ENCODE assay signal across 16 cellular contexts in the genomic region with DNA sequence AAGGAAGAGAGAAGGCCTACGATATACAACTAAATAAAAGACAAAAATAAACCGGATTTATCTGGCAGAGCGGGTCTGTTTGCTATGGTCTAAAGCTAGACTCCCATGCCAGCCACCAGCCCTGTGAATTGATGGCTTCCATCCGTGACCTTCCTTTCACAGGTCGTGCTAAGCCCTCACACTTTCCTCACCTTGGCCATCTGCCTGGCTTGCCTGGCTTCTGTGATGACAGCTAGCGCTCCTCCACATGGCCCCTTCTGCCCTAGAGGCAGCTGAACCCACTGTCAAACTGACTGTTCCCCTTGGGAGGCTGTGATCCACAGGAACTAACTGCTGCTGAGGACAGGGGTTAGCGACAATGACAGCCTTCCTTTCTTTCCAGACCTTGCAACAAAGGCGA. TPM values are rescaled to one million over a fixed set of nuclear protein-coding genes. Genes with fewer than 3 reads are reported as not detected.
DNase-seq lines count a peak whose midpoint lies in the region; ATAC-seq and TF ChIP-seq lines count a peak whose summit lies in the region.
"Had no signal": no experiment of that assay in that cellular context is flagged by ENCODE, and none has a peak within 500 bp of the region (broad histone marks: within the 10 kb centered on the region; RNA-seq: fewer than 3 reads in every experiment).

No MANE protein-coding gene starts in this region.

- H3K27me3 ChIP-seq in left ventricle myocardium inferior (ENCODE audit: low read depth) (no peaks in the 10 kb centered on the region), psoas muscle (ENCODE audit: insufficient read depth in 3 of 3, low read length in 2 of 3) (no peaks in the 10 kb centered on the region), PC-9 (ENCODE audit: insufficient read depth, low read depth) (no peaks in the 10 kb centered on the region)
- H3K27me3 ChIP-seq: spleen had no signal

- CTCF ChIA-PET in PC-9 (lab: Charles Lee) = no interaction called here

- POLR2A ChIA-PET in PC-9 (lab: Charles Lee; ENCODE audit: unreplicated experiment) = no interaction called here

- H3K9me3 ChIP-seq in left ventricle myocardium inferior (replicated peaks) = no peaks in the 10 kb centered on the region
- H3K9me3 ChIP-seq in psoas muscle = no peaks in the 10 kb centered on the region
- H3K9me3 ChIP-seq in PC-9 (ENCODE audit: insufficient read depth, low read depth) = no peaks in the 10 kb centered on the region
- H3K9me3 ChIP-seq: lower lobe of right lung, spleen had no signal

- no peaks in the 10 kb centered on the region for H4K20me1 ChIP-seq in PC-9 (ENCODE audit: insufficient read depth)

- intact Hi-C loops in left ventricle myocardium inferior (cut with micrococcal nuclease) = no loop called here
- intact Hi-C loops in psoas muscle (cut with DNase I) = no loop called here
- intact Hi-C loops in PC-9 (cut with micrococcal nuclease; ENCODE audit: unreplicated experiment) = no loop called here

- no peaks in the 10 kb centered on the region for H3F3A ChIP-seq in PC-9 (ENCODE audit: insufficient read depth, low read depth)

- H3K4me3 ChIP-seq in left ventricle myocardium inferior (no peak overlapping the region), psoas muscle (no peak overlapping the region), PC-9 (no peak overlapping the region)
- H3K4me3 ChIP-seq: lower lobe of right lung, spleen had no signal

- peaks cover 3% of the 10 kb centered on the region; the same call in 1 of the 2 replicates for H3K79me2 ChIP-seq in PC-9 (ENCODE audit: low read depth)

- TF ChIP-seq CTCF in left ventricle myocardium inferior (IDR thresholded peaks at IDR 0.05; ENCODE audit: borderline replicate concordance) (no peak), psoas muscle (IDR thresholded peaks at IDR 0.05) (no peak), PC-9 (conservative IDR thresholded peaks at IDR 0.05) (no peak)

- no peaks in the 10 kb centered on the region for H3K9me2 ChIP-seq in PC-9 (ENCODE audit: insufficient read depth)

- H3K27ac ChIP-seq in left ventricle myocardium inferior (replicated peaks) (peak overlapping the region; percentile 79), psoas muscle (no peak overlapping the region), PC-9 (no peak overlapping the region)
- H3K27ac ChIP-seq: lower lobe of right lung, spleen had no signal

- H3K36me3 ChIP-seq in left ventricle myocardium inferior (no peaks in the 10 kb centered on the region), psoas muscle (ENCODE audit: insufficient read depth in 1 of 2, low read depth in 1 of 2) (no peaks in the 10 kb centered on the region), PC-9 (ENCODE audit: low read depth) (no peaks in the 10 kb centered on the region)
- H3K36me3 ChIP-seq: lower lobe of right lung, spleen had no signal

- no TSS peak for BruUV-seq in PC-9 (replicated peaks; lab: Mats Ljungman, UMichigan)

- peak in 3 of 4 donors; percentile 80 to 86 (median 85) for ATAC-seq in psoas muscle
- ATAC-seq: lower lobe of right lung had no signal

- H3K4me2 ChIP-seq in PC-9 = no peak overlapping the region

- WGBS in psoas muscle, 3 donors = 34 to 41% (median 38%) methylated on average over 8 of the region's 8 CpGs

- H2AFZ ChIP-seq in PC-9 = no peak overlapping the region

- DNase-seq in NCI-H1436 (lab: John Stamatoyannopoulos, UW) (peak; percentile 37), NCI-H1436 treated with DMSO at 0.1 percent for 48 hours (lab: John Stamatoyannopoulos, UW) (no peak), SHP77 treated with DMSO at 0.1 percent for 48 hours (lab: John Stamatoyannopoulos, UW) (peak; percentile 37), left ventricle myocardium inferior (peak; percentile 72), psoas muscle (peak; percentile 24 to 60), hypothalamus (lab: John Stamatoyannopoulos, UW) (no peak), PC-9 (no peak)
- no peak for DNase-seq in stimulated activated CD4-positive, alpha-beta T cell treated with anti-CD3 and anti-CD28 coated beads, Interleukin-4, amount 100 ng/mL, for 24 hours
- DNase-seq: activated CD4-positive, alpha-beta T cell treated with anti-CD3 and anti-CD28 coated beads, Interleukin-2, amount 10 ng/mL, durations not matched to agents 24 days and 14 days; activated effector memory CD4-positive, alpha-beta T cell treated with Interleukin-2 at 50 U/mL for 16 hours; central memory CD4-positive, alpha-beta T cell; DMS153; lower lobe of right lung; NCI-H1694; NCI-H510A treated with DMSO at 0.1 percent for 48 hours; spleen had no signal

- peaks cover 99% of the 10 kb centered on the region for H3K4me1 ChIP-seq in left ventricle myocardium inferior
- H3K4me1 ChIP-seq in psoas muscle = peaks cover 28% of the 10 kb centered on the region
- no peaks in the 10 kb centered on the region for H3K4me1 ChIP-seq in PC-9 (replicated peaks; ENCODE audit: insufficient read depth)
- H3K4me1 ChIP-seq: spleen had no signal

RNA-seq across cellular contexts. Expression of gene GAREM1, which starts 32.5 kb away (rescaled TPM):
- 8.6 TPM for total RNA-seq in left ventricle myocardium inferior
- total RNA-seq in psoas muscle = 10 to 100 TPM in 1 of 4 donors, 1 to 10 TPM in 3; 7.2 to 10.3 (median 9.5) TPM
- 1 to 10 TPM; 2.3 to 3.4 (median 2.4) TPM for polyA plus RNA-seq in psoas muscle
- total RNA-seq in PC-9 (2021) = 6.1 and 10.2 TPM in 2 replicates
- total RNA-seq: activated CD4-positive, alpha-beta T cell treated with anti-CD3 and anti-CD28 coated beads, Interleukin-2, amount 10 ng/mL, durations not matched to agents 24 days and 14 days had no signal

Comparison
In these comparisons a context has a peak if more than half of its experiments do, and no peak if none do; other contexts are left out.
1. DNase-seq: peak in NCI-H1436 (single experiment), SHP77 treated with DMSO at 0.1 percent for 48 hours (single experiment), left ventricle myocardium inferior (single experiment) and psoas muscle (2 of 2); none in NCI-H1436 treated with DMSO at 0.1 percent for 48 hours (single experiment), stimulated activated CD4-positive, alpha-beta T cell treated with anti-CD3 and anti-CD28 coated beads, Interleukin-4, amount 100 ng/mL, for 24 hours (single experiment), hypothalamus (0 of 51) and PC-9 (0 of 2).